Comparison of ENCODE assay signal across 8 cellular contexts in the genomic region with DNA sequence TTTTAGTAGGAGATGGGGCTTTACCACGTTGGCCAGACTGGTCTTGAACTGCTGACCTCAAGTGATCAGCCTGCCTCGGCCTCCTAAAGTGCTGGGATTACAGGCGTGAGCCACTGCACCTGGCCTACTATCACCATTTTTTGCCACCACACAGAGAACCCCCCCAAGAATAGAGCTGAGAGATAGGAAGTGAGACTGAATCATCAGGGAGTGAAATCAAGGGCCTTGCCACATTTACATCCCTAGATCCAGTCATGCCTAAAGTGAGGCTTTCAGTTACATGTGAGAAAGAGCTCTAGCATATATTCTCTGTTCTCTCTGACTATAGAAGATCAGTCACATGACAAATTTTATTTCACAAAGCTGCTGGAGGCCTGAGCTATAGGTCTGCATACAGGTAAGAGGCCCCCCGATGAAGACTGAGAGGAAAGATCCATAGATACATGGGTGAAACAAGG. TPM values are rescaled to one million over a fixed set of nuclear protein-coding genes. Genes with fewer than 3 reads are reported as not detected.
DNase-seq lines count a peak whose midpoint lies in the region; ATAC-seq and TF ChIP-seq lines count a peak whose summit lies in the region.

No MANE protein-coding gene starts in this region.

- BruUV-seq in PC-3 (replicated peaks; lab: Mats Ljungman, UMichigan) = no TSS peak

- H3F3A ChIP-seq in PC-3 (ENCODE audit: low read length, unreplicated experiment) = peaks cover 4% of the 10 kb centered on the region

- TF ChIP-seq POLR2A in ovary (IDR thresholded peaks at IDR 0.05) = no peak

- POLR2A ChIA-PET in PC-3 (lab: Charles Lee; ENCODE audit: unreplicated experiment) = interaction anchor here (0.9 kb wide), 1 partner anchor 15 kb away, joined by 3 read pairs; no protein-coding TSS in a partner anchor

- TF ChIP-seq CTCF in PC-3 (conservative IDR thresholded peaks at IDR 0.05; ENCODE audit: low read depth, low read length) = no peak
- TF ChIP-seq CTCF in ovary (IDR thresholded peaks at IDR 0.05) = no peak

- H3K4me1 ChIP-seq in ACC112 (ENCODE audit: control insufficient read depth, insufficient read depth, low read length, unreplicated experiment) (peaks cover 44% of the 10 kb centered on the region), PC-3 (ENCODE audit: insufficient read depth, low read length) (peaks cover 35% of the 10 kb centered on the region), aorta (ENCODE audit: control insufficient read depth in 1 of 2, insufficient read depth in 2 of 2, low read length in 2 of 2) (no peaks in the 10 kb centered on the region), ovary (ENCODE audit: insufficient read depth) (peaks cover 2% of the 10 kb centered on the region)

- TF ChIP-seq EP300 in ovary (IDR thresholded peaks at IDR 0.05) = no peak

- DNase-seq in PC-3 (peak; percentile 23), aorta (no peak), ovary (no peak), NCI-H748 treated with DMSO at 0.1 percent for 48 hours (lab: John Stamatoyannopoulos, UW) (no peak), NCI-H446 treated with DMSO at 0.1 percent for 48 hours (lab: John Stamatoyannopoulos, UW) (no peak)

- H3K9ac ChIP-seq in PC-3 (ENCODE audit: low read length) = no peak overlapping the region

- no peaks in the 10 kb centered on the region for H3K79me2 ChIP-seq in ACC112 (ENCODE audit: control insufficient read depth, insufficient read depth, low read length, unreplicated experiment)
- peaks cover 7% of the 10 kb centered on the region for H3K79me2 ChIP-seq in PC-3 (ENCODE audit: low read length)

- H3K27ac ChIP-seq in ACC112 (ENCODE audit: low read depth, low read length) (peak overlapping the region; percentile 49), PC-3 (ENCODE audit: low read length) (no peak overlapping the region), aorta (ENCODE audit: low read depth in 1 of 2, low read length in 2 of 2) (no peak overlapping the region), ovary (no peak overlapping the region)

- H3K9me3 ChIP-seq in PC-3 (ENCODE audit: low read length) = no peaks in the 10 kb centered on the region
- H3K9me3 ChIP-seq in aorta (ENCODE audit: control insufficient read depth, low read length) = no peaks in the 10 kb centered on the region
- H3K9me3 ChIP-seq in ovary = no peaks in the 10 kb centered on the region

- ATAC-seq in GM18520 (IDR thresholded peaks at IDR 0.05; ENCODE audit: unreplicated experiment) = peak; percentile 24
- peak; percentile 22 for ATAC-seq in HG02884 (IDR thresholded peaks at IDR 0.05; ENCODE audit: unreplicated experiment)
- ATAC-seq in PC-3 = no peak
- no peak for ATAC-seq in aorta (ENCODE audit: low FRiP score)

- H3K4me3 ChIP-seq in ACC112 (ENCODE audit: low read depth, low read length) (no peak overlapping the region), PC-3 (ENCODE audit: low read length) (no peak overlapping the region), aorta (ENCODE audit: low read length in 2 of 2) (no peak overlapping the region), ovary (no peak overlapping the region)

- intact Hi-C loops in PC-3 (cut with micrococcal nuclease) = no loop called here
- intact Hi-C loops in aorta (cut with DNase I) = loop anchor here in 1 of 2 donors (10.0 kb wide), 1 partner anchor 888 kb away; no protein-coding TSS in a partner anchor
- intact Hi-C loops in ovary (cut with DNase I) = no loop called here

- CTCF ChIA-PET in PC-3 (lab: Charles Lee) = no interaction called here

- H3K36me3 ChIP-seq in ACC112 (ENCODE audit: insufficient read depth, low read length) (no peaks in the 10 kb centered on the region), PC-3 (ENCODE audit: low read depth, low read length) (no peaks in the 10 kb centered on the region), aorta (ENCODE audit: control insufficient read depth in 1 of 2, insufficient read depth in 2 of 2, low read length in 1 of 2) (no peaks in the 10 kb centered on the region), ovary (no peaks in the 10 kb centered on the region)

- H2AFZ ChIP-seq in ACC112 (ENCODE audit: low read length, unreplicated experiment) = no peak overlapping the region
- no peak overlapping the region for H2AFZ ChIP-seq in PC-3 (ENCODE audit: low read length)

- H3K9me2 ChIP-seq in PC-3 (replicated peaks; ENCODE audit: low read length) = no peaks in the 10 kb centered on the region

- H4K20me1 ChIP-seq in PC-3 (ENCODE audit: low read length) = no peaks in the 10 kb centered on the region

- no peak overlapping the region for H3K4me2 ChIP-seq in PC-3 (ENCODE audit: low read length)

- 89 to 94% methylated on average over 4 of the region's 4 CpGs for WGBS in aorta, 2 donors
- WGBS in ovary, 3 donors = 79 to 88% (median 81%) methylated on average over 4 of the region's 4 CpGs

- no peaks in the 10 kb centered on the region for H3K27me3 ChIP-seq in ACC112 (ENCODE audit: insufficient read depth, low read length)
- H3K27me3 ChIP-seq in PC-3 (ENCODE audit: low read length) = no peaks in the 10 kb centered on the region
- H3K27me3 ChIP-seq in aorta (ENCODE audit: control insufficient read depth in 1 of 2, insufficient read depth in 2 of 2, low read length in 1 of 2) = no peaks in the 10 kb centered on the region
- no peaks in the 10 kb centered on the region for H3K27me3 ChIP-seq in ovary

RNA-seq across cellular contexts. Expression of a gene that starts 28.0 kb away (rescaled TPM):
- total RNA-seq in PC-3 (2014; rRNA removed) (62.1 and 73.6 TPM in 2 replicates), aorta (10 to 100 TPM; 59.1 to 66.7 TPM), ovary (10 to 100 TPM; 21.9 to 58.7 (median 53.5) TPM)
- polyA plus RNA-seq in aorta (10 to 100 TPM; 37.2 to 42.2 TPM), ovary (10 to 100 TPM; 28.5 to 50.7 TPM)

RNA-seq across cellular contexts. Expression of a gene that starts 37.5 kb away (rescaled TPM):
- total RNA-seq in PC-3 (2014; rRNA removed) = 4,758 and 5,246 TPM in 2 replicates
- total RNA-seq in aorta = 1,000 to 10,000 TPM in 1 of 2 donors, 100 to 1,000 TPM in 1; 876 to 1,016 TPM
- 1,000 to 10,000 TPM; 1,527 to 2,217 TPM for polyA plus RNA-seq in aorta
- total RNA-seq in ovary = 1,000 to 10,000 TPM; 1,247 to 5,558 (median 2,420) TPM
- 1,000 to 10,000 TPM; 3,855 to 4,037 TPM for polyA plus RNA-seq in ovary

Comparison
In these comparisons a context has a peak if more than half of its experiments do, and no peak if none do; other contexts are left out.
1. ATAC-seq: peak in GM18520 (single experiment) and HG02884 (single experiment); none in PC-3 (single experiment) and aorta (single experiment).